Comparison of ENCODE assay signal across 9 cellular contexts in the genomic region with DNA sequence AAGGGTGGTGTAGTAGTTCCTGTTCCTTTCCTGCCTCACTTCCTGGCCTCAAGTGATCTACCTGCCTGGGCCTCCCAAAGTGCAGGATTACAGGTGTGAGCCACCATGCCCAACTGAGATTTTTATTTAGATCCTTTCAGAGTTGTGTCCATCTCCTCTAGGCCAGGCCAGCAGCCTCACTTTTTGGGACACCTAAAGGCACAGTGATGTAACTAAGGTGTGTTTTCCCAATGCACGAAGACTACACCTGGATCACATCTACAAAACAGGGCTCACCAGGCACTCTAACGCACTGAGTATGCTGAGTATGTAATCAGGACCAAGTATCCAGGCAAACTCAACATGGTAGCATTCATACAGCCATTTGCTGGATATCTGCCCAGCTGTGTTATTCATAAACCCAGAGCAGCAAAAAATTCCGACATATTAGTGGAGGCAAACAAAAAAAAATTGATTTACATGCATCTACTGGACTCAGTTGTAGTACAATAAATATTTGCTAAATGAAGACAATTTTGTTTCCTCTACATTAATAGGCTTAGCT. TPM values are rescaled to one million over a fixed set of nuclear protein-coding genes. Genes with fewer than 3 reads are reported as not detected.
DNase-seq lines count a peak whose midpoint lies in the region; ATAC-seq lines count a peak whose summit lies in the region.
"Had no signal": no experiment of that assay in that cellular context is flagged by ENCODE, and none has a peak within 500 bp of the region (broad histone marks: within the 10 kb centered on the region; RNA-seq: fewer than 3 reads in every experiment).

No MANE protein-coding gene starts in this region.

- peaks cover 3% of the 10 kb centered on the region for H3K9me3 Mint-ChIP-seq in activated CD4-positive, alpha-beta T cell treated with anti-CD3 and anti-CD28 coated beads, Interleukin-2, amount 10 ng/mL, durations not matched to agents 24 days and 14 days
- no peaks in the 10 kb centered on the region for H3K9me3 Mint-ChIP-seq in activated T-helper 1 cell treated with anti-CD3 and anti-CD28 coated beads, Interleukin-12 subunit alpha, Interleukin-12 subunit beta, Interleukin-2, Interleukin-4 antibody, amounts not matched to agents 30 ng/mL and 10 ng/mL and 1 ng/mL, durations not matched to agents 14 hours and 24 hours and 36 hours

- peak overlapping the region; percentile 87 for H3K27ac ChIP-seq in subcutaneous abdominal adipose tissue (ENCODE audit: low read depth, low read length)

- H3K4me3 ChIP-seq in subcutaneous abdominal adipose tissue (ENCODE audit: low read depth in 1 of 5, low read length in 5 of 5): peak overlapping the region in 2 of 5 donors; percentile 17 to 19

- no peaks in the 10 kb centered on the region for H3K9me3 ChIP-seq in subcutaneous abdominal adipose tissue (ENCODE audit: control insufficient read depth in 5 of 5, low read length in 5 of 5)

- H3K27ac Mint-ChIP-seq in activated CD4-positive, alpha-beta T cell treated with anti-CD3 and anti-CD28 coated beads, Interleukin-2, amount 10 ng/mL, durations not matched to agents 24 days and 14 days: peak overlapping the region; percentile 93
- H3K27ac Mint-ChIP-seq in activated T-helper 1 cell treated with anti-CD3 and anti-CD28 coated beads, Interleukin-12 subunit alpha, Interleukin-12 subunit beta, Interleukin-2, Interleukin-4 antibody, amounts not matched to agents 30 ng/mL and 10 ng/mL and 1 ng/mL, durations not matched to agents 14 hours and 24 hours and 36 hours: peak overlapping the region; percentile 89

- H3K9ac ChIP-seq in subcutaneous abdominal adipose tissue (ENCODE audit: low read length in 5 of 5): no peak overlapping the region

- H3K4me1 Mint-ChIP-seq in activated CD4-positive, alpha-beta T cell treated with anti-CD3 and anti-CD28 coated beads, Interleukin-2, amount 10 ng/mL, durations not matched to agents 24 days and 14 days: peaks cover 73% of the 10 kb centered on the region
- H3K4me1 Mint-ChIP-seq in activated T-helper 1 cell treated with anti-CD3 and anti-CD28 coated beads, Interleukin-12 subunit alpha, Interleukin-12 subunit beta, Interleukin-2, Interleukin-4 antibody, amounts not matched to agents 30 ng/mL and 10 ng/mL and 1 ng/mL, durations not matched to agents 14 hours and 24 hours and 36 hours (ENCODE audit: low read depth): peaks cover 93% of the 10 kb centered on the region

- peak overlapping the region; percentile 81 for H3K4me3 Mint-ChIP-seq in activated CD4-positive, alpha-beta T cell treated with anti-CD3 and anti-CD28 coated beads, Interleukin-2, amount 10 ng/mL, durations not matched to agents 24 days and 14 days
- H3K4me3 Mint-ChIP-seq in activated T-helper 1 cell treated with anti-CD3 and anti-CD28 coated beads, Interleukin-12 subunit alpha, Interleukin-12 subunit beta, Interleukin-2, Interleukin-4 antibody, amounts not matched to agents 30 ng/mL and 10 ng/mL and 1 ng/mL, durations not matched to agents 14 hours and 24 hours and 36 hours: peak overlapping the region; percentile 71

- intact Hi-C loops in activated CD4-positive, alpha-beta T cell treated with anti-CD3 and anti-CD28 coated beads, Interleukin-2, amount 10 ng/mL, durations not matched to agents 24 days and 14 days (cut with micrococcal nuclease): no loop called here
- intact Hi-C loops in activated T-helper 1 cell treated with anti-CD3 and anti-CD28 coated beads, Interleukin-12 subunit alpha, Interleukin-12 subunit beta, Interleukin-2, Interleukin-4 antibody, amounts not matched to agents 30 ng/mL and 10 ng/mL and 1 ng/mL, durations not matched to agents 14 hours and 24 hours and 36 hours (cut with micrococcal nuclease): no loop called here

- H3K4me1 ChIP-seq in subcutaneous abdominal adipose tissue (ENCODE audit: control insufficient read depth in 5 of 5, insufficient read depth in 5 of 5, low read length in 5 of 5): peaks cover 9 to 51% (median 49%) of the 10 kb centered on the region in 5 donors

- no peak for ATAC-seq in GM18517 (IDR thresholded peaks at IDR 0.05; ENCODE audit: unreplicated experiment)

- DNase-seq in activated CD4-positive, alpha-beta T cell treated with anti-CD3 and anti-CD28 coated beads, Interleukin-2, amount 10 ng/mL, durations not matched to agents 24 days and 14 days: no peak
- DNase-seq in activated CD4-positive, alpha-beta T cell treated with anti-CD3 and anti-CD28 coated beads for 4 hours: no peak
- DNase-seq in activated T-helper 1 cell treated with anti-CD3 and anti-CD28 coated beads, Interleukin-12 subunit alpha, Interleukin-12 subunit beta, Interleukin-2, Interleukin-4 antibody, amounts not matched to agents 30 ng/mL and 10 ng/mL and 1 ng/mL, durations not matched to agents 14 hours and 24 hours and 36 hours (ENCODE audit: low spot score): no peak
- DNase-seq in iris pigment epithelial cell (ENCODE audit: low read depth) (peak; percentile 93), NCI-H128 (lab: John Stamatoyannopoulos, UW; ENCODE audit: unreplicated experiment) (no peak), NAMALWA (ENCODE audit: low spot score) (no peak)
- DNase-seq: SIG-M5 had no signal

- no peaks in the 10 kb centered on the region for H3K36me3 ChIP-seq in subcutaneous abdominal adipose tissue (ENCODE audit: control insufficient read depth in 5 of 5, insufficient read depth in 5 of 5, low read length in 5 of 5)

- no peaks in the 10 kb centered on the region for H3K27me3 Mint-ChIP-seq in activated CD4-positive, alpha-beta T cell treated with anti-CD3 and anti-CD28 coated beads, Interleukin-2, amount 10 ng/mL, durations not matched to agents 24 days and 14 days
- H3K27me3 Mint-ChIP-seq in activated T-helper 1 cell treated with anti-CD3 and anti-CD28 coated beads, Interleukin-12 subunit alpha, Interleukin-12 subunit beta, Interleukin-2, Interleukin-4 antibody, amounts not matched to agents 30 ng/mL and 10 ng/mL and 1 ng/mL, durations not matched to agents 14 hours and 24 hours and 36 hours (ENCODE audit: insufficient read depth): no peaks in the 10 kb centered on the region

- H3K36me3 Mint-ChIP-seq in activated CD4-positive, alpha-beta T cell treated with anti-CD3 and anti-CD28 coated beads, Interleukin-2, amount 10 ng/mL, durations not matched to agents 24 days and 14 days (ENCODE audit: low read depth): peaks cover 42% of the 10 kb centered on the region
- peaks cover 21% of the 10 kb centered on the region for H3K36me3 Mint-ChIP-seq in activated T-helper 1 cell treated with anti-CD3 and anti-CD28 coated beads, Interleukin-12 subunit alpha, Interleukin-12 subunit beta, Interleukin-2, Interleukin-4 antibody, amounts not matched to agents 30 ng/mL and 10 ng/mL and 1 ng/mL, durations not matched to agents 14 hours and 24 hours and 36 hours (ENCODE audit: low read depth)

- no peaks in the 10 kb centered on the region for H3K27me3 ChIP-seq in subcutaneous abdominal adipose tissue (ENCODE audit: control insufficient read depth in 5 of 5, insufficient read depth in 4 of 5, low read length in 5 of 5)

RNA-seq across cellular contexts. Expression of a gene that starts 33.8 kb away (rescaled TPM):
- total RNA-seq in activated CD4-positive, alpha-beta T cell treated with anti-CD3 and anti-CD28 coated beads, Interleukin-2, amount 10 ng/mL, durations not matched to agents 24 days and 14 days: 111 and 118 TPM in 2 replicates
- total RNA-seq in activated T-helper 1 cell treated with anti-CD3 and anti-CD28 coated beads, Interleukin-12 subunit alpha, Interleukin-12 subunit beta, Interleukin-2, Interleukin-4 antibody, amounts not matched to agents 30 ng/mL and 10 ng/mL and 1 ng/mL, durations not matched to agents 14 hours and 24 hours and 36 hours: 86.6 and 91.8 TPM in 2 replicates
